Comparison of ENCODE assay signal across 31 cellular contexts in genomic region chr9:116312221-116312620, GRCh38.
"Had no signal": no experiment of that assay in that cellular context is flagged by ENCODE, and none has a peak within 500 bp of the region (broad histone marks: within the 10 kb centered on the region; RNA-seq: fewer than 3 reads in every experiment).

No MANE protein-coding gene starts in this region.

- ATAC-seq: left cardiac atrium, left ventricle myocardium superior, right lobe of liver, T-helper 17 cell had no signal

- H3K27ac Mint-ChIP-seq: activated CD4-positive, alpha-beta memory T cell treated with anti-CD3 and anti-CD28 coated beads for 36 hours; activated CD4-positive, alpha-beta T cell treated with anti-CD3 and anti-CD28 coated beads, Interleukin-2, amount 10 ng/mL, durations not matched to agents 24 days and 14 days; activated naive CD4-positive, alpha-beta T cell treated with anti-CD3 and anti-CD28 coated beads, Interleukin-2, amount 10 ng/mL, durations not matched to agents 7 days and 5 days; activated naive CD8-positive, alpha-beta T cell treated with anti-CD3 and anti-CD28 coated beads, Interleukin-2, amount 10 ng/mL, durations not matched to agents 7 days and 5 days; activated T-cell treated with anti-CD3 and anti-CD28 coated beads, Interleukin-2, amount 50 U/mL, for 24 hours; mesothelial cell of epicardium; naive B cell; nephron progenitor cell; progenitor cell of endocrine pancreas; T-helper 17 cell had no signal

- H3K4me1 ChIP-seq: right lobe of liver had no signal

- H3K4me3 ChIP-seq: ovary, right lobe of liver, thoracic aorta had no signal

- DNase-seq: activated CD4-positive, alpha-beta memory T cell treated with anti-CD3 and anti-CD28 coated beads for 36 hours; activated CD4-positive, alpha-beta T cell treated with anti-CD3 and anti-CD28 coated beads, Interleukin-2, amount 10 ng/mL, durations not matched to agents 24 days and 14 days; activated CD4-positive, CD25-positive, alpha-beta regulatory T cell treated with anti-CD3 and anti-CD28 coated beads, Interleukin-2, amount 50 U/mL, for 72 hours; activated CD8-positive, alpha-beta memory T cell treated with anti-CD3 and anti-CD28 coated beads, Interleukin-2, amount 50 U/mL, for 48 hours; activated gamma-delta T cell; activated naive CD4-positive, alpha-beta T cell treated with anti-CD3 and anti-CD28 coated beads, Interleukin-2, amount 10 ng/mL, durations not matched to agents 7 days and 5 days; activated naive CD8-positive, alpha-beta T cell treated with anti-CD3 and anti-CD28 coated beads, Interleukin-2, amount 10 ng/mL, durations not matched to agents 7 days and 5 days; activated T-cell treated with anti-CD3 and anti-CD28 coated beads, Interleukin-2, amount 50 U/mL, for 24 hours; amniotic stem cell; caudate nucleus; effector memory CD4-positive, alpha-beta T cell; erythroblast; foreskin melanocyte; islet precursor cell; left cardiac atrium; left ventricle myocardium superior; mammary epithelial cell; naive B cell; nephron progenitor cell; right lobe of liver; stimulated activated CD4-positive, alpha-beta T cell treated with anti-CD3 and anti-CD28 coated beads, Interleukin-2, amount 100 ng/mL, for 48 hours; stimulated activated naive CD4-positive, alpha-beta T cell treated with Interleukin-2 at 50 U/mL for 16 hours; SW 1271; T-helper 17 cell; T1000; trophoblast cell had no signal

- H3K9me3 Mint-ChIP-seq: activated CD4-positive, alpha-beta memory T cell treated with anti-CD3 and anti-CD28 coated beads for 36 hours; activated CD4-positive, alpha-beta T cell treated with anti-CD3 and anti-CD28 coated beads, Interleukin-2, amount 10 ng/mL, durations not matched to agents 24 days and 14 days; activated naive CD4-positive, alpha-beta T cell treated with anti-CD3 and anti-CD28 coated beads, Interleukin-2, amount 10 ng/mL, durations not matched to agents 7 days and 5 days; activated T-cell treated with anti-CD3 and anti-CD28 coated beads, Interleukin-2, amount 50 U/mL, for 24 hours; mesothelial cell of epicardium had no signal

- H3K27ac ChIP-seq: neutrophil, right lobe of liver, thoracic aorta had no signal

- H3K36me3 Mint-ChIP-seq: activated CD4-positive, alpha-beta memory T cell treated with anti-CD3 and anti-CD28 coated beads for 36 hours; activated naive CD4-positive, alpha-beta T cell treated with anti-CD3 and anti-CD28 coated beads, Interleukin-2, amount 10 ng/mL, durations not matched to agents 7 days and 5 days; activated naive CD8-positive, alpha-beta T cell treated with anti-CD3 and anti-CD28 coated beads, Interleukin-2, amount 10 ng/mL, durations not matched to agents 7 days and 5 days; mesothelial cell of epicardium; naive B cell had no signal

- H3K4me1 Mint-ChIP-seq: activated CD4-positive, alpha-beta T cell treated with anti-CD3 and anti-CD28 coated beads, Interleukin-2, amount 10 ng/mL, durations not matched to agents 24 days and 14 days; activated naive CD4-positive, alpha-beta T cell treated with anti-CD3 and anti-CD28 coated beads, Interleukin-2, amount 10 ng/mL, durations not matched to agents 7 days and 5 days; activated naive CD8-positive, alpha-beta T cell treated with anti-CD3 and anti-CD28 coated beads, Interleukin-2, amount 10 ng/mL, durations not matched to agents 7 days and 5 days; naive B cell; T-helper 17 cell had no signal

- H3K27me3 Mint-ChIP-seq: activated CD4-positive, alpha-beta memory T cell treated with anti-CD3 and anti-CD28 coated beads for 36 hours; activated CD4-positive, alpha-beta T cell treated with anti-CD3 and anti-CD28 coated beads, Interleukin-2, amount 10 ng/mL, durations not matched to agents 24 days and 14 days; activated naive CD4-positive, alpha-beta T cell treated with anti-CD3 and anti-CD28 coated beads, Interleukin-2, amount 10 ng/mL, durations not matched to agents 7 days and 5 days; activated T-cell treated with anti-CD3 and anti-CD28 coated beads, Interleukin-2, amount 50 U/mL, for 24 hours; naive B cell; T-helper 17 cell had no signal

- H3K27me3 ChIP-seq: neutrophil, ovary, right lobe of liver had no signal

- H3K4me3 Mint-ChIP-seq: activated CD4-positive, alpha-beta memory T cell treated with anti-CD3 and anti-CD28 coated beads for 36 hours; activated CD4-positive, alpha-beta T cell treated with anti-CD3 and anti-CD28 coated beads, Interleukin-2, amount 10 ng/mL, durations not matched to agents 24 days and 14 days; activated naive CD4-positive, alpha-beta T cell treated with anti-CD3 and anti-CD28 coated beads, Interleukin-2, amount 10 ng/mL, durations not matched to agents 7 days and 5 days; activated naive CD8-positive, alpha-beta T cell treated with anti-CD3 and anti-CD28 coated beads, Interleukin-2, amount 10 ng/mL, durations not matched to agents 7 days and 5 days; activated T-cell treated with anti-CD3 and anti-CD28 coated beads, Interleukin-2, amount 50 U/mL, for 24 hours; mesothelial cell of epicardium; naive B cell; nephron progenitor cell; T-helper 17 cell had no signal

- H3K9me3 ChIP-seq: neutrophil, ovary, right lobe of liver, thoracic aorta had no signal

- H3K36me3 ChIP-seq: neutrophil, ovary, right lobe of liver, thoracic aorta had no signal
